ENCODE assay signal across 8 cellular contexts in the genomic region with DNA sequence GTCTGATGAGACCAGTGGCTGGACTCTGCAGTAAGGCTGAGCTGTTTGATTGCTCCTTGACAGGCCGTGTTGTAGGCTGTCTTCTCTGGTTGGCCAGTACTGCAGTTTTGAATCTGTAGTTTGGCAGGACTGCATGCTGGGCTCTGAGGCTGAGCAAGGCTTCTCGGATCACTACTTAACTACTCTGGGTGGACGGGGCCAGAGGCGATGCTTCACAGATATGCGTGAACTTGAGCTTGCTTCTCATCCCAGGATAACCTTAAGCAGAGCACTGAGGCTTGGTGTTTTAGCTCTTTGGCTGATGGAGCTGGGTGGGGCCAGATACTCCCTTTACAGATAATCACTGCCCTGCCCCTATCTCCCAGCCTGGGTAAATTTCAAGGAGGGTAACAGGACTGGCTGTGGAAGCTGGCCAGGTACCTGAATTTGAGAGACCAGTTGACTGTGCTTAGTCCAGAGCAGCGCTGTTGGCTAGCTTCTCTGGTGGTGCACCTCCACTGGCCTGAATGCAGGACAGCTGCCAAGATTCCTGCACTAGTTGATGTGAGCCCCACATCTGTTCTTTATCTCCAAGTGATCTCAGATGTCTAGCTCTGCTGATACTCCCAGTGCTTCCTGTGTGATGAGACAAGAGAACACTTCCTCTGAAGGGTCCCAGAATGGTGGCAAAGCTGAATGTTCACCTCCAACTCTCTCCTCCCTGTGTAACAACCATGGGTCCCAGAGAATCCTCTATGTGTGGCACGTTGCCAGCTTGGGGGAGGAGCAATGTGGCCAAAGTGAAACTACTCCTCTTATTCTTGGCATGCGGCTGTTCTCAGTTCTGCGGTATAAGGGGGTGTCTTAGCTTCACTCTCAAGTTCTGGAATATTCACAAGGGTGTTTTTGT. TPM values are rescaled to one million over a fixed set of nuclear protein-coding genes. Genes with fewer than 3 reads are reported as not detected.
A peak's percentile ranks its signal among the peaks of the same experiment; 100 is the strongest.
DNase-seq lines count a peak whose midpoint lies in the region; ATAC-seq and TF ChIP-seq lines count a peak whose summit lies in the region.

No MANE protein-coding gene starts in this region.

- H3K36me3 ChIP-seq in esophagus (ENCODE audit: control insufficient read depth in 2 of 2, insufficient read depth in 2 of 2, low read length in 1 of 2) (no peaks in the 10 kb centered on the region), testis (ENCODE audit: low read depth, missing control alignments) (no peaks in the 10 kb centered on the region)

- no peak for TF ChIP-seq POLR2A in testis (IDR thresholded peaks at IDR 0.05)

- 50 to 52% methylated on average over 9 of the region's 9 CpGs for WGBS in esophagus, 2 donors
- WGBS in testis, 2 donors: 50% methylated on average over 7 to 9 of the region's 9 CpGs

- DNase-seq in M059J (ENCODE audit: low read depth): peak; percentile 56
- peak; percentile 75 for DNase-seq in activated CD8-positive, alpha-beta memory T cell treated with anti-CD3 and anti-CD28 coated beads for 24 hours
- DNase-seq in neural crest cell (ENCODE audit: low read depth, low spot score): no peak
- DNase-seq in testis: peak; percentile 45
- DNase-seq in NCI-H146 (lab: John Stamatoyannopoulos, UW): no peak
- DNase-seq in NCI-H2107 treated with DMSO at 0.1 percent for 48 hours (lab: John Stamatoyannopoulos, UW; ENCODE audit: unreplicated experiment): no peak

- intact Hi-C loops in testis (cut with DNase I; ENCODE audit: low total_unique reads): no loop called here

- H3K4me3 Mint-ChIP-seq in neural crest cell: no peak overlapping the region

- ATAC-seq in GM18907 (IDR thresholded peaks at IDR 0.05; ENCODE audit: unreplicated experiment): peak; percentile 63

- H3K9me3 ChIP-seq in esophagus (ENCODE audit: control insufficient read depth in 2 of 2, insufficient read depth in 1 of 2, low read depth in 1 of 2, low read length in 1 of 2) (no peaks in the 10 kb centered on the region), testis (no peaks in the 10 kb centered on the region)

- H3K4me1 ChIP-seq in esophagus (ENCODE audit: control insufficient read depth in 2 of 2, insufficient read depth in 2 of 2, low read length in 1 of 2) (peaks cover 0 to 4% of the 10 kb centered on the region in 2 donors), testis (no peaks in the 10 kb centered on the region)

- peak overlapping the region; percentile 2 to 55 for H3K27ac ChIP-seq in esophagus (ENCODE audit: low read depth in 2 of 2, low read length in 1 of 2)
- no peak overlapping the region for H3K27ac ChIP-seq in testis

- H3K4me1 Mint-ChIP-seq in neural crest cell: no peaks in the 10 kb centered on the region

- peak overlapping the region; percentile 22 for H3K27ac Mint-ChIP-seq in neural crest cell (ENCODE audit: unreplicated experiment)

- no peaks in the 10 kb centered on the region for H3K27me3 Mint-ChIP-seq in neural crest cell (ENCODE audit: low read depth)

- H3K9me3 Mint-ChIP-seq in neural crest cell: peaks cover 25% of the 10 kb centered on the region

- H3K4me3 ChIP-seq in esophagus (ENCODE audit: low read depth in 1 of 2, low read length in 2 of 2) (no peak overlapping the region), testis (no peak overlapping the region)

- H3K27me3 ChIP-seq in esophagus (ENCODE audit: control insufficient read depth in 1 of 2, insufficient read depth in 2 of 2, low read length in 2 of 2): no peaks in the 10 kb centered on the region
- no peaks in the 10 kb centered on the region for H3K27me3 ChIP-seq in testis

- no peak for TF ChIP-seq CTCF in neural crest cell (conservative IDR thresholded peaks at IDR 0.05)
- no peak for TF ChIP-seq CTCF in testis (IDR thresholded peaks at IDR 0.05)

- peaks cover 30% of the 10 kb centered on the region for H3K36me3 Mint-ChIP-seq in neural crest cell (ENCODE audit: low read depth)

RNA-seq across cellular contexts. Expression of gene RPL39L, which starts 37.9 kb away (rescaled TPM):
- 41.1 and 44.1 TPM in 2 replicates for total RNA-seq in M059J (2014; rRNA removed; shearing (Covaris generic))
- polyA plus RNA-seq in esophagus (10 to 100 TPM in 1 of 2 donors, 1 to 10 TPM in 1; 1.4 to 11.8 TPM), testis (ENCODE audit: insufficient read depth, low read depth, low replicate concordance) (421 TPM)
- total RNA-seq in neural crest cell (32.2 and 37.4 TPM in 2 replicates), testis (100 to 1,000 TPM in 1 of 2 donors, 10 to 100 TPM in 1; 93.0 to 101 TPM)

Comparison
In these comparisons a context has a peak if more than half of its experiments do, and no peak if none do; other contexts are left out.
1. DNase-seq: peak in M059J (single experiment), activated CD8-positive, alpha-beta memory T cell treated with anti-CD3 and anti-CD28 coated beads for 24 hours (single experiment) and testis (single experiment); none in neural crest cell (single experiment), NCI-H146 (single experiment) and NCI-H2107 treated with DMSO at 0.1 percent for 48 hours (single experiment).
2. H3K27ac ChIP-seq: peak in esophagus (2 of 2); none in testis (0 of 2).